Comparison of ENCODE assay signal across 12 cellular contexts in genomic region chr16:80570106-80570478, GRCh38. TPM values are rescaled to one million over a fixed set of nuclear protein-coding genes. Genes with fewer than 3 reads are reported as not detected.
DNase-seq lines count a peak whose midpoint lies in the region; ATAC-seq, FAIRE-seq and TF ChIP-seq lines count a peak whose summit lies in the region.
"Had no signal": no experiment of that assay in that cellular context is flagged by ENCODE, and none has a peak within 500 bp of the region (broad histone marks: within the 10 kb centered on the region; RNA-seq: fewer than 3 reads in every experiment).

No MANE protein-coding gene starts in this region.

- no peaks in the 10 kb centered on the region for H3K79me2 ChIP-seq in hepatocyte

- POLR2A ChIA-PET in A549 (lab: Yijun Ruan, JAX), result no interaction called here

- no peaks in the 10 kb centered on the region for H3K36me3 ChIP-seq in hepatocyte (replicated peaks; ENCODE audit: insufficient read depth, low read depth)

- no peaks in the 10 kb centered on the region for H3K27me3 ChIP-seq in hepatocyte

- DNase-seq in A549 (ENCODE audit: low read depth in 1 of 2, low spot score in 1 of 2) (peak in 1 of 2 experiments; percentile 4), hepatocyte (ENCODE audit: low spot score) (peak; percentile 19), HUDEP-2 (lab: John Stamatoyannopoulos, UW; ENCODE audit: unreplicated experiment in 76 of 76) (no peak), dedifferentiated amniotic fluid mesenchymal stem cell (ENCODE audit: extremely low spot score) (no peak), osteocyte (ENCODE audit: extremely low spot score, unreplicated experiment) (no peak), NCI-H1105 (lab: John Stamatoyannopoulos, UW) (no peak)
- peak; percentile 2 to 14 for DNase-seq in activated T-cell treated with anti-CD3 and anti-CD28 coated beads, Interleukin-2, amount 50 U/mL, for 72 hours
- DNase-seq: COR-L47, naive B cell, NCI-H1694 had no signal

- peaks cover under 1% of the 10 kb centered on the region for H3K27me3 Mint-ChIP-seq in activated T-cell treated with anti-CD3 and anti-CD28 coated beads, Interleukin-2, amount 50 U/mL, for 72 hours (ENCODE audit: low read depth)
- H3K27me3 Mint-ChIP-seq in osteocyte (ENCODE audit: unreplicated experiment), result no peaks in the 10 kb centered on the region

- no peaks in the 10 kb centered on the region for H3K9me2 ChIP-seq in hepatocyte (replicated peaks; ENCODE audit: insufficient read depth)

- peaks cover 43% of the 10 kb centered on the region for H3K4me1 Mint-ChIP-seq in activated T-cell treated with anti-CD3 and anti-CD28 coated beads, Interleukin-2, amount 50 U/mL, for 72 hours (ENCODE audit: low read depth)
- H3K4me1 Mint-ChIP-seq in osteocyte (ENCODE audit: unreplicated experiment), result no peaks in the 10 kb centered on the region

- TF ChIP-seq RAD21 in A549 (conservative IDR thresholded peaks at IDR 0.05 in 1 of 2, IDR thresholded peaks at IDR 0.05 in 1 of 2), result no peak

- CTCF ChIA-PET in A549 (lab: Yijun Ruan, JAX), result no interaction called here

- FAIRE-seq in A549 (lab: Jason Lieb, UNC), result no peak

- TF ChIP-seq CTCF in A549 (IDR thresholded peaks at IDR 0.05) (no peak), hepatocyte (IDR thresholded peaks at IDR 0.05; ENCODE audit: poor library complexity) (no peak), osteocyte (IDR thresholded peaks at IDR 0.05) (no peak)

- H2AFZ ChIP-seq in hepatocyte, result no peak overlapping the region

- TF ChIP-seq POLR2A in A549 (IDR thresholded peaks at IDR 0.05; ENCODE audit: low read length), result no peak

- H3K9me3 ChIP-seq in A549 (no peaks in the 10 kb centered on the region; the same call in 2 of the 3 replicates), hepatocyte (ENCODE audit: low read depth) (no peaks in the 10 kb centered on the region)

- H3K4me1 ChIP-seq in A549 (no peaks in the 10 kb centered on the region), hepatocyte (ENCODE audit: insufficient read depth) (peaks cover 13% of the 10 kb centered on the region)

- H3K4me3 Mint-ChIP-seq in activated T-cell treated with anti-CD3 and anti-CD28 coated beads, Interleukin-2, amount 50 U/mL, for 72 hours, result peak overlapping the region; percentile 72 to 75
- no peak overlapping the region for H3K4me3 Mint-ChIP-seq in osteocyte (ENCODE audit: unreplicated experiment)
- H3K4me3 Mint-ChIP-seq: naive B cell; stimulated activated memory B cell treated with anti-CD40 and anti-IgM and Interleukin-4, amounts not matched to agents 10 μg/mL and 1 μg/mL and 100 μg/mL, for 72 hours had no signal

- 27% methylated on average over 6 of the region's 6 CpGs for WGBS in A549 (ENCODE audit: missing lambda C conversion rate)
- WGBS in hepatocyte (ENCODE audit: low lambda C conversion rate, missing lambda C conversion rate), result 66% methylated on average over 6 of the region's 6 CpGs

- TF ChIP-seq EP300 in A549 (IDR thresholded peaks at IDR 0.05), result no peak

- H3K27ac Mint-ChIP-seq in activated T-cell treated with anti-CD3 and anti-CD28 coated beads, Interleukin-2, amount 50 U/mL, for 72 hours, result peak overlapping the region; percentile 18
- no peak overlapping the region for H3K27ac Mint-ChIP-seq in osteocyte (ENCODE audit: unreplicated experiment)
- H3K27ac Mint-ChIP-seq: naive B cell; stimulated activated memory B cell treated with anti-CD40 and anti-IgM and Interleukin-4, amounts not matched to agents 10 μg/mL and 1 μg/mL and 100 μg/mL, for 72 hours had no signal

- H3K4me2 ChIP-seq in A549, result no peak overlapping the region
- peak overlapping the region; percentile 23 for H3K4me2 ChIP-seq in hepatocyte

- H3K4me3 ChIP-seq in A549, result no peak overlapping the region
- no peak overlapping the region for H3K4me3 ChIP-seq in hepatocyte

- H3K27ac ChIP-seq in A549 (no peak overlapping the region), hepatocyte (peak overlapping the region; percentile 98)

- H3K36me3 Mint-ChIP-seq in activated T-cell treated with anti-CD3 and anti-CD28 coated beads, Interleukin-2, amount 50 U/mL, for 72 hours (ENCODE audit: insufficient read depth in 2 of 2), result peaks cover 0 to 1% of the 10 kb centered on the region in 2 donors
- H3K36me3 Mint-ChIP-seq in osteocyte (ENCODE audit: unreplicated experiment), result no peaks in the 10 kb centered on the region
- H3K36me3 Mint-ChIP-seq: stimulated activated memory B cell treated with anti-CD40 and anti-IgM and Interleukin-4, amounts not matched to agents 10 μg/mL and 1 μg/mL and 100 μg/mL, for 72 hours had no signal

- ATAC-seq in A549 (no peak), GM19395 (IDR thresholded peaks at IDR 0.05; ENCODE audit: unreplicated experiment) (peak; percentile 15)
- ATAC-seq in activated T-cell treated with anti-CD3 and anti-CD28 coated beads, Interleukin-2, amount 50 U/mL, for 72 hours (replicated peaks in 1 of 2), result peak; percentile 17 to 22

- no peaks in the 10 kb centered on the region for H4K20me1 ChIP-seq in hepatocyte (ENCODE audit: insufficient read depth, poor library complexity, severe bottlenecking)

- peaks cover 4 to 6% of the 10 kb centered on the region in 2 donors for H3K9me3 Mint-ChIP-seq in activated T-cell treated with anti-CD3 and anti-CD28 coated beads, Interleukin-2, amount 50 U/mL, for 72 hours
- H3K9me3 Mint-ChIP-seq in osteocyte (ENCODE audit: unreplicated experiment), result peaks cover 4% of the 10 kb centered on the region

TF ChIP-seq in A549, 52 proteins besides CTCF, POLR2A, EP300 and RAD21:
- TF ChIP-seq EHF (CRISPR knock-in tag; IDR thresholded peaks at IDR 0.05), result no peak
- peak; percentile 15 for TF ChIP-seq MAFK (IDR thresholded peaks at IDR 0.05; ENCODE audit: partially characterized antibody)
- TF ChIP-seq, protein P1, sequence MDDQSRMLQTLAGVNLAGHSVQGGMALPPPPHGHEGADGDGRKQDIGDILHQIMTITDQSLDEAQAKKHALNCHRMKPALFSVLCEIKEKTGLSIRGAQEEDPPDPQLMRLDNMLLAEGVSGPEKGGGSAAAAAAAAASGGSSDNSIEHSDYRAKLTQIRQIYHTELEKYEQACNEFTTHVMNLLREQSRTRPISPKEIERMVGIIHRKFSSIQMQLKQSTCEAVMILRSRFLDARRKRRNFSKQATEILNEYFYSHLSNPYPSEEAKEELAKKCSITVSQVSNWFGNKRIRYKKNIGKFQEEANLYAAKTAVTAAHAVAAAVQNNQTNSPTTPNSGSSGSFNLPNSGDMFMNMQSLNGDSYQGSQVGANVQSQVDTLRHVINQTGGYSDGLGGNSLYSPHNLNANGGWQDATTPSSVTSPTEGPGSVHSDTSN (IDR thresholded peaks at IDR 0.05), result no peak

RNA-seq across cellular contexts. Expression of gene DYNLRB2, which starts 29.3 kb away (rescaled TPM):
- polyA plus RNA-seq in A549 (2011; rRNA removed) (0.25 TPM in 1 of 2 replicates, not detected in the other), A549 (2017; fragmentation: RNase III; extraction: RNeasy Plus Mini Kit Qiagen cat#74134 plus additional on column Dnase treatment) (0.25 TPM in 1 of 3 replicates, not detected in the others), hepatocyte (1.4 and 1.5 TPM in 2 replicates)
- not detected in 2 replicates for polyA plus RNA-seq in A549 (2012; cell fraction: cytosol; rRNA removed)
- not detected in 2 replicates for polyA plus RNA-seq in A549 (2012; cell fraction: nucleus; rRNA removed)
- not detected in 2 replicates for polyA minus RNA-seq in A549 (2011; rRNA and poly(A)+ RNA removed)
- total RNA-seq in activated T-cell treated with anti-CD3 and anti-CD28 coated beads, Interleukin-2, amount 50 U/mL, for 72 hours, result 1 to 10 TPM in 1 of 2 donors, not detected in 1; 1.5 TPM
- total RNA-seq in hepatocyte (not detected in 2 replicates), osteocyte (not detected in 2 replicates)

Comparison
In these comparisons a context has a peak if more than half of its experiments do, and no peak if none do; other contexts are left out.
1. ATAC-seq: peak in GM19395 (single experiment) and activated T-cell treated with anti-CD3 and anti-CD28 coated beads, Interleukin-2, amount 50 U/mL, for 72 hours (2 of 2); none in A549 (0 of 2).
2. DNase-seq: peak in activated T-cell treated with anti-CD3 and anti-CD28 coated beads, Interleukin-2, amount 50 U/mL, for 72 hours (2 of 2) and hepatocyte (single experiment); none in HUDEP-2 (0 of 76), dedifferentiated amniotic fluid mesenchymal stem cell (single experiment), osteocyte (single experiment) and NCI-H1105 (single experiment).